In the genomic region with DNA sequence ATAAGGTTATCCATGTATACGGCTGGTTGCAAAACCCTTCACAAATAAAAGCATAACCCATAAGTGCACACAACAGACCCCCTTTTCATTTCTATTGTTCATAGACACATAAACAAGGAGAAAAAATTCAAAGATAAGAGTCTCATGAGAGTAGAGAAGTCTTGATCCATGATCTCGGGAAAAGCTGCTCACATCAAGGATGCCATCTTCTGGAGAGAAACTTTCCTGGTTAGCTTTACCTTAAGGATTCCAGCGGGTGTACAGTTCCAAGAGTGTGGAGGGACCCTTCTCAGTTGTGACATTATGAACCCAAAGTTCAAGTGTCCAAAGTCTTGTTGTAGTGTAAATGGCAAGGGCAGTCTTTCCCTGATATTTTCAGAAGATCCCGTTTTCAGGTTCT, we compare ENCODE assay signal across 19 cellular contexts.
DNase-seq lines count a peak whose midpoint lies in the region; ATAC-seq and TF ChIP-seq lines count a peak whose summit lies in the region.
"Had no signal": no experiment of that assay in that cellular context is flagged by ENCODE, and none has a peak within 500 bp of the region (broad histone marks: within the 10 kb centered on the region; RNA-seq: fewer than 3 reads in every experiment).

No MANE protein-coding gene starts in this region.

- TF ChIP-seq EP300 in ovary (IDR thresholded peaks at IDR 0.05), result no peak

- no peaks in the 10 kb centered on the region for H3K36me3 ChIP-seq in Panc1 (ENCODE audit: control insufficient read depth, insufficient read depth, low read length)
- H3K36me3 ChIP-seq in hepatocyte (replicated peaks; ENCODE audit: insufficient read depth, low read depth), result no peaks in the 10 kb centered on the region
- no peaks in the 10 kb centered on the region for H3K36me3 ChIP-seq in PC-3 (ENCODE audit: low read depth, low read length)
- H3K36me3 ChIP-seq in ovary, result no peaks in the 10 kb centered on the region
- H3K36me3 ChIP-seq: BE2C, SJSA1 had no signal

- H3F3A ChIP-seq in PC-3 (ENCODE audit: low read length, unreplicated experiment), result no peaks in the 10 kb centered on the region

- H3K4me2 ChIP-seq in hepatocyte, result no peak overlapping the region
- no peak overlapping the region for H3K4me2 ChIP-seq in PC-3 (ENCODE audit: low read length)

- no peaks in the 10 kb centered on the region for H4K20me1 ChIP-seq in hepatocyte (ENCODE audit: insufficient read depth, poor library complexity, severe bottlenecking)
- H4K20me1 ChIP-seq in PC-3 (ENCODE audit: low read length), result no peaks in the 10 kb centered on the region

- POLR2A ChIA-PET in Panc1 (lab: Charles Lee), result no interaction called here
- POLR2A ChIA-PET in HEK293T (lab: Yijun Ruan, JAX), result no interaction called here
- POLR2A ChIA-PET in PC-3 (lab: Charles Lee; ENCODE audit: unreplicated experiment), result no interaction called here

- intact Hi-C loops in Panc1 (cut with micrococcal nuclease; ENCODE audit: unreplicated experiment), result no loop called here
- intact Hi-C loops in PC-3 (cut with micrococcal nuclease), result no loop called here
- intact Hi-C loops in ovary (cut with DNase I), result no loop called here

- no peak for TF ChIP-seq POLR2A in ovary (IDR thresholded peaks at IDR 0.05)

- H3K4me3 ChIP-seq in AG10803 (ENCODE audit: low read length) (no peak overlapping the region), Panc1 (ENCODE audit: low read depth in 2 of 2, low read length in 2 of 2) (no peak overlapping the region), choroid plexus epithelial cell (ENCODE audit: low read depth, low read length) (no peak overlapping the region), hepatocyte (no peak overlapping the region), PC-3 (ENCODE audit: low read length) (no peak overlapping the region), ovary (no peak overlapping the region)
- H3K4me3 ChIP-seq: SJSA1 had no signal

- H3K9me2 ChIP-seq in hepatocyte (replicated peaks; ENCODE audit: insufficient read depth) (no peaks in the 10 kb centered on the region), PC-3 (replicated peaks; ENCODE audit: low read length) (no peaks in the 10 kb centered on the region; the same call in 1 of the 2 replicates)

- no peak overlapping the region for H3K9ac ChIP-seq in PC-3 (ENCODE audit: low read length)

- DNase-seq in AG10803 (ENCODE audit: low read depth) (no peak), Panc1 (ENCODE audit: low read depth, low spot score) (no peak), choroid plexus epithelial cell (ENCODE audit: low read depth) (peak; percentile 45), hepatocyte (ENCODE audit: low spot score) (no peak), HEK293T (ENCODE audit: extremely low spot score) (no peak), PC-3 (no peak), ovary (no peak)
- DNase-seq in activated CD4-positive, CD25-positive, alpha-beta regulatory T cell treated with anti-CD3 and anti-CD28 coated beads, Interleukin-2, amount 50 U/mL, for 72 hours, result no peak
- DNase-seq: BE2C; Caco-2; CD4-positive, alpha-beta T cell; GF-D8; H9; KG1; NCI-H1417; NCI-H187; NCI-H226; NCI-H524 had no signal

- BruUV-seq in Panc1 (replicated peaks; lab: Mats Ljungman, UMichigan) (no TSS peak), PC-3 (replicated peaks; lab: Mats Ljungman, UMichigan) (no TSS peak)

- CTCF ChIA-PET in Panc1 (lab: Charles Lee) (no interaction called here), HEK293T (lab: Yijun Ruan, JAX) (interaction anchor here (1.0 kb wide), 1 partner anchor 50 kb away, joined by 3 read pairs; no protein-coding TSS in a partner anchor), PC-3 (lab: Charles Lee) (interaction anchor here (0.6 kb wide), 1 partner anchor 380 kb away, joined by 3 read pairs; no protein-coding TSS in a partner anchor)

- no peak for ATAC-seq in Panc1
- no peak for ATAC-seq in PC-3

- no peaks in the 10 kb centered on the region for H3K27me3 ChIP-seq in Panc1 (ENCODE audit: control insufficient read depth, insufficient read depth, low read length)
- H3K27me3 ChIP-seq in hepatocyte, result no peaks in the 10 kb centered on the region
- no peaks in the 10 kb centered on the region for H3K27me3 ChIP-seq in PC-3 (ENCODE audit: low read length)
- no peaks in the 10 kb centered on the region for H3K27me3 ChIP-seq in ovary
- H3K27me3 ChIP-seq: BE2C, SJSA1 had no signal

- TF ChIP-seq CTCF in AG10803 (conservative IDR thresholded peaks at IDR 0.05; ENCODE audit: low read length) (peak; percentile 28), Panc1 (IDR thresholded peaks at IDR 0.05) (peak; percentile 47), choroid plexus epithelial cell (conservative IDR thresholded peaks at IDR 0.05; ENCODE audit: low read depth, low read length) (peak; percentile 38), hepatocyte (IDR thresholded peaks at IDR 0.05; ENCODE audit: poor library complexity) (peak; percentile 11), PC-3 (conservative IDR thresholded peaks at IDR 0.05; ENCODE audit: low read depth, low read length) (no peak), ovary (IDR thresholded peaks at IDR 0.05) (no peak)

- H3K79me2 ChIP-seq in hepatocyte (no peaks in the 10 kb centered on the region), PC-3 (ENCODE audit: low read length) (no peaks in the 10 kb centered on the region)

- in situ Hi-C loops in Panc1 (cut with HindIII; ENCODE audit: low pct_unique_long_range_greater_than_20kb, low sequenced_read_pairs), result no loop called here

- H3K9me3 ChIP-seq in Panc1 (ENCODE audit: control insufficient read depth, insufficient read depth, low read depth, low read length) (no peaks in the 10 kb centered on the region), hepatocyte (ENCODE audit: low read depth) (no peaks in the 10 kb centered on the region), PC-3 (ENCODE audit: low read length) (no peaks in the 10 kb centered on the region), ovary (no peaks in the 10 kb centered on the region)
- H3K9me3 ChIP-seq: BE2C, SJSA1 had no signal

- H2AFZ ChIP-seq in hepatocyte (no peak overlapping the region), PC-3 (ENCODE audit: low read length) (no peak overlapping the region)

- H3K27ac ChIP-seq in Panc1 (ENCODE audit: low read length) (no peak overlapping the region), hepatocyte (no peak overlapping the region), PC-3 (ENCODE audit: low read length) (no peak overlapping the region), ovary (no peak overlapping the region)
- H3K27ac ChIP-seq: SJSA1 had no signal

- no peaks in the 10 kb centered on the region; the same call in 1 of the 2 replicates for H3K4me1 ChIP-seq in Panc1 (ENCODE audit: control insufficient read depth, insufficient read depth, low read length)
- H3K4me1 ChIP-seq in hepatocyte (ENCODE audit: insufficient read depth), result no peaks in the 10 kb centered on the region
- no peaks in the 10 kb centered on the region for H3K4me1 ChIP-seq in PC-3 (ENCODE audit: insufficient read depth, low read length)
- no peaks in the 10 kb centered on the region for H3K4me1 ChIP-seq in ovary (ENCODE audit: insufficient read depth)
- H3K4me1 ChIP-seq: BE2C, Caco-2, SJSA1 had no signal

- whole genome bisulfite sequencing in hepatocyte (ENCODE audit: low lambda C conversion rate, missing lambda C conversion rate), result 81% methylated on average over 4 of the region's 4 CpGs
- 67 to 77% (median 67%) methylated on average over 4 of the region's 4 CpGs for WGBS in ovary, 3 donors

TF ChIP-seq in HEK293T, 16 proteins besides CTCF, POLR2A, EP300 and RAD21:
- TF ChIP-seq ZNF384 (IDR thresholded peaks at IDR 0.05), result no peak
- TF ChIP-seq HDGF (IDR thresholded peaks at IDR 0.05; ENCODE audit: borderline replicate concordance), result no peak
- TF ChIP-seq FOXK2 (IDR thresholded peaks at IDR 0.05), result no peak
- TF ChIP-seq ARNT (IDR thresholded peaks at IDR 0.05), result no peak
- no peak for TF ChIP-seq L3MBTL2 (conservative IDR thresholded peaks at IDR 0.05)
- no peak for TF ChIP-seq SUZ12 (IDR thresholded peaks at IDR 0.05)
- no peak for TF ChIP-seq FOXM1 (IDR thresholded peaks at IDR 0.05; ENCODE audit: borderline replicate concordance)
- TF ChIP-seq NFRKB (IDR thresholded peaks at IDR 0.05), result no peak
- TF ChIP-seq ELF4 (IDR thresholded peaks at IDR 0.05), result no peak
- TF ChIP-seq CTBP1 (IDR thresholded peaks at IDR 0.05; ENCODE audit: borderline replicate concordance), result no peak
- TF ChIP-seq SP1 (IDR thresholded peaks at IDR 0.05), result no peak

Comparison
In these comparisons a context has a peak if more than half of its experiments do, and no peak if none do; other contexts are left out.
1. CTCF ChIP-seq: peak in AG10803 (single experiment), Panc1 (single experiment), choroid plexus epithelial cell (single experiment) and hepatocyte (single experiment); none in PC-3 (single experiment) and ovary (0 of 3).